ENCODE assay signal across 13 cellular contexts in genomic region chr5:84376346-84376745, GRCh38. TPM values are rescaled to one million over a fixed set of nuclear protein-coding genes. Genes with fewer than 3 reads are reported as not detected.
DNase-seq lines count a peak whose midpoint lies in the region; ATAC-seq and TF ChIP-seq lines count a peak whose summit lies in the region.
"Had no signal": no experiment of that assay in that cellular context is flagged by ENCODE, and none has a peak within 500 bp of the region (broad histone marks: within the 10 kb centered on the region; RNA-seq: fewer than 3 reads in every experiment).

No MANE protein-coding gene starts in this region.

- POLR2A ChIA-PET in WTC11 (lab: Charles Lee): interaction anchor here (0.6 kb wide), 1 partner anchor 125 kb away, joined by 4 read pairs; no protein-coding TSS in a partner anchor

- H3K27ac Mint-ChIP-seq in WTC11 (0 out of 2 replicates have a peak overlapping the region, but pooled peaks have one; percentile 56), osteocyte (ENCODE audit: unreplicated experiment) (peak overlapping the region; percentile 58)
- H3K27ac Mint-ChIP-seq: B cell; CD8-positive, alpha-beta T cell; H9 had no signal

- CTCF ChIA-PET in WTC11 (lab: Charles Lee): no interaction called here

- H3K4me1 Mint-ChIP-seq in WTC11: peaks cover 25% of the 10 kb centered on the region
- peaks cover 81% of the 10 kb centered on the region for H3K4me1 Mint-ChIP-seq in osteocyte (ENCODE audit: unreplicated experiment)
- H3K4me1 Mint-ChIP-seq: B cell had no signal

- H3K4me3 Mint-ChIP-seq in WTC11 (no peak overlapping the region), osteocyte (ENCODE audit: unreplicated experiment) (peak overlapping the region; percentile 24)
- H3K4me3 Mint-ChIP-seq: B cell; CD8-positive, alpha-beta T cell; H9 had no signal

- H3K27me3 Mint-ChIP-seq in WTC11 (ENCODE audit: low read depth) (no peaks in the 10 kb centered on the region), osteocyte (ENCODE audit: unreplicated experiment) (no peaks in the 10 kb centered on the region)
- H3K27me3 Mint-ChIP-seq: B cell had no signal

- no peaks in the 10 kb centered on the region for H3K9me3 Mint-ChIP-seq in WTC11
- no peaks in the 10 kb centered on the region for H3K9me3 Mint-ChIP-seq in osteocyte (ENCODE audit: unreplicated experiment)
- H3K9me3 Mint-ChIP-seq: CD8-positive, alpha-beta T cell; H9 had no signal

- DNase-seq in WTC11 (ENCODE audit: low spot score) (no peak), fibroblast of peridontal ligament (ENCODE audit: extremely low read depth) (peak; percentile 35), osteocyte (ENCODE audit: extremely low spot score, unreplicated experiment) (no peak), HPDE6-E6E7 (ENCODE audit: extremely low spot score) (no peak), NCI-H146 treated with DMSO at 0.1 percent for 48 hours (lab: John Stamatoyannopoulos, UW; ENCODE audit: unreplicated experiment) (no peak)
- DNase-seq: Calu3; CD8-positive, alpha-beta T cell; DMS79 treated with DMSO at 0.1 percent for 48 hours; GF-D8; H9 had no signal

- H3K36me3 Mint-ChIP-seq in WTC11 (no peaks in the 10 kb centered on the region), osteocyte (ENCODE audit: unreplicated experiment) (peaks cover 6% of the 10 kb centered on the region)
- H3K36me3 Mint-ChIP-seq: CD8-positive, alpha-beta T cell had no signal

- ATAC-seq in WTC11 (no peak), GM21360 (IDR thresholded peaks at IDR 0.05; ENCODE audit: unreplicated experiment) (no peak)
- ATAC-seq: CD8-positive, alpha-beta T cell had no signal

- no peak for TF ChIP-seq CTCF in WTC11 (IDR thresholded peaks at IDR 0.05)
- TF ChIP-seq CTCF in osteocyte (IDR thresholded peaks at IDR 0.05): no peak

TF ChIP-seq in WTC11, 78 proteins besides CTCF, POLR2A, EP300 and RAD21:
- TF ChIP-seq NR2C2 (CRISPR knock-in tag; IDR thresholded peaks at IDR 0.05) (no peak), HMGA2 (CRISPR knock-in tag; IDR thresholded peaks at IDR 0.05) (no peak), ZNF219 (CRISPR knock-in tag; IDR thresholded peaks at IDR 0.05; ENCODE audit: borderline replicate concordance) (no peak), CREB1 (CRISPR knock-in tag; IDR thresholded peaks at IDR 0.05) (no peak), SOX15 (CRISPR knock-in tag; IDR thresholded peaks at IDR 0.05) (no peak), GTF2I (CRISPR knock-in tag; conservative IDR thresholded peaks at IDR 0.05) (no peak), GRHL2 (CRISPR knock-in tag; IDR thresholded peaks at IDR 0.05; ENCODE audit: insufficient replicate concordance, severe bottlenecking) (no peak), E2F4 (CRISPR knock-in tag; IDR thresholded peaks at IDR 0.05; ENCODE audit: borderline replicate concordance, low read depth) (no peak), PRRX2 (CRISPR knock-in tag; IDR thresholded peaks at IDR 0.05) (no peak), ZNF416 (CRISPR knock-in tag; IDR thresholded peaks at IDR 0.05) (no peak), PRDM15 (CRISPR knock-in tag; IDR thresholded peaks at IDR 0.05) (no peak), E2F1 (CRISPR knock-in tag; IDR thresholded peaks at IDR 0.05) (no peak), ETV6 (CRISPR knock-in tag; IDR thresholded peaks at IDR 0.05) (no peak), ATF1 (CRISPR knock-in tag; IDR thresholded peaks at IDR 0.05) (no peak)
TF ChIP-seq in WTC11: peak in this region for 0.

RNA-seq across cellular contexts. Expression of gene EDIL3, which starts 8.3 kb away (rescaled TPM):
- total RNA-seq in WTC11 (2021): 48.3 to 53.0 TPM (median 52.3 TPM) in 3 replicates
- 470 and 495 TPM in 2 replicates for total RNA-seq in osteocyte
- total RNA-seq: B cell; CD8-positive, alpha-beta T cell; HT-29 had no signal
